1 cellular context compared by ENCODE assay signal in genomic region chr6:43509984-43510826, GRCh38.
TF ChIP-seq lines count a peak whose summit lies in the region.

Gene LRRC73 (minus strand): TSS chr6:43510346. CDS start chr6:43509785, 561 bp downstream.

TF ChIP-seq in K562, 482 proteins besides CTCF, POLR2A, EP300 and RAD21 (continued from another document and continues in another):
- TF ChIP-seq CUX1 (CRISPR knock-in tag; IDR thresholded peaks at IDR 0.05) (no peak), ZNF511 (CRISPR knock-in tag; IDR thresholded peaks at IDR 0.05) (peak; percentile 33; the same call in 1 of the 2 replicates), CREB3 (tag; conservative IDR thresholded peaks at IDR 0.05; ENCODE audit: low read depth) (no peak), CREBBP (IDR thresholded peaks at IDR 0.05; ENCODE audit: low read depth, low read length) (no peak), MIER1 (IDR thresholded peaks at IDR 0.05; ENCODE audit: low read depth) (no peak), NCOR1 (IDR thresholded peaks at IDR 0.05) (no peak), ZNF212 (CRISPR knock-in tag; IDR thresholded peaks at IDR 0.05) (no peak), ZNF584 (CRISPR knock-in tag; IDR thresholded peaks at IDR 0.05; ENCODE audit: low read depth) (no peak), ZFPM2 (CRISPR knock-in tag; IDR thresholded peaks at IDR 0.05) (no peak), ZNF3 (CRISPR knock-in tag; IDR thresholded peaks at IDR 0.05) (no peak), MED1 (CRISPR knock-in tag; IDR thresholded peaks at IDR 0.05; ENCODE audit: borderline replicate concordance) (no peak), CREB5 (CRISPR knock-in tag; IDR thresholded peaks at IDR 0.05) (no peak), ZNF785 (CRISPR knock-in tag; IDR thresholded peaks at IDR 0.05) (no peak), NCOA1 (IDR thresholded peaks at IDR 0.05; ENCODE audit: low read depth) (no peak), FOS (IDR thresholded peaks at IDR 0.05; ENCODE audit: extremely low read depth, insufficient read length) (no peak), TFAP4 (CRISPR knock-in tag; IDR thresholded peaks at IDR 0.05; ENCODE audit: borderline replicate concordance) (peak; percentile 35; the same call in 1 of the 2 replicates), GTF2F1 (IDR thresholded peaks at IDR 0.05; ENCODE audit: low read depth, low read length) (no peak), ZFP1 (CRISPR knock-in tag; IDR thresholded peaks at IDR 0.05) (no peak), HDGF (IDR thresholded peaks at IDR 0.05) (no peak), ZNF12 (CRISPR knock-in tag; IDR thresholded peaks at IDR 0.05) (no peak), CBFA2T3 (IDR thresholded peaks at IDR 0.05) (no peak), E2F3 (CRISPR knock-in tag; IDR thresholded peaks at IDR 0.05) (no peak), ZNF140 (CRISPR knock-in tag; IDR thresholded peaks at IDR 0.05) (no peak), HMGXB4 (CRISPR knock-in tag; IDR thresholded peaks at IDR 0.05) (no peak), ZNF274 (IDR thresholded peaks at IDR 0.05; ENCODE audit: borderline replicate concordance, low read depth, low read length) (no peak), RUNX1 (IDR thresholded peaks at IDR 0.05; ENCODE audit: low read depth) (no peak), ZNF561 (CRISPR knock-in tag; conservative IDR thresholded peaks at IDR 0.05) (no peak), REST (CRISPR knock-in tag; IDR thresholded peaks at IDR 0.05; ENCODE audit: low read depth) (peak; percentile 59; the same call in 1 of the 2 replicates), HDAC6 (IDR thresholded peaks at IDR 0.05; ENCODE audit: low read depth, low read length) (no peak), ZNF77 (CRISPR knock-in tag; IDR thresholded peaks at IDR 0.05) (no peak), RFX5 (IDR thresholded peaks at IDR 0.05; ENCODE audit: low read depth, low read length) (peak; percentile 92), TCF7 (IDR thresholded peaks at IDR 0.05; ENCODE audit: borderline replicate concordance) (no peak), CLOCK (CRISPR knock-in tag; IDR thresholded peaks at IDR 0.05; ENCODE audit: borderline replicate concordance) (no peak), IRF2 (CRISPR knock-in tag; IDR thresholded peaks at IDR 0.05) (no peak), HMG20B (CRISPR knock-in tag; IDR thresholded peaks at IDR 0.05) (no peak), ESRRB (CRISPR knock-in tag; IDR thresholded peaks at IDR 0.05; ENCODE audit: borderline replicate concordance) (no peak), CHCHD3 (CRISPR knock-in tag; IDR thresholded peaks at IDR 0.05) (peak; percentile 74; the same call in 1 of the 2 replicates)
- TF ChIP-seq, protein P1, sequence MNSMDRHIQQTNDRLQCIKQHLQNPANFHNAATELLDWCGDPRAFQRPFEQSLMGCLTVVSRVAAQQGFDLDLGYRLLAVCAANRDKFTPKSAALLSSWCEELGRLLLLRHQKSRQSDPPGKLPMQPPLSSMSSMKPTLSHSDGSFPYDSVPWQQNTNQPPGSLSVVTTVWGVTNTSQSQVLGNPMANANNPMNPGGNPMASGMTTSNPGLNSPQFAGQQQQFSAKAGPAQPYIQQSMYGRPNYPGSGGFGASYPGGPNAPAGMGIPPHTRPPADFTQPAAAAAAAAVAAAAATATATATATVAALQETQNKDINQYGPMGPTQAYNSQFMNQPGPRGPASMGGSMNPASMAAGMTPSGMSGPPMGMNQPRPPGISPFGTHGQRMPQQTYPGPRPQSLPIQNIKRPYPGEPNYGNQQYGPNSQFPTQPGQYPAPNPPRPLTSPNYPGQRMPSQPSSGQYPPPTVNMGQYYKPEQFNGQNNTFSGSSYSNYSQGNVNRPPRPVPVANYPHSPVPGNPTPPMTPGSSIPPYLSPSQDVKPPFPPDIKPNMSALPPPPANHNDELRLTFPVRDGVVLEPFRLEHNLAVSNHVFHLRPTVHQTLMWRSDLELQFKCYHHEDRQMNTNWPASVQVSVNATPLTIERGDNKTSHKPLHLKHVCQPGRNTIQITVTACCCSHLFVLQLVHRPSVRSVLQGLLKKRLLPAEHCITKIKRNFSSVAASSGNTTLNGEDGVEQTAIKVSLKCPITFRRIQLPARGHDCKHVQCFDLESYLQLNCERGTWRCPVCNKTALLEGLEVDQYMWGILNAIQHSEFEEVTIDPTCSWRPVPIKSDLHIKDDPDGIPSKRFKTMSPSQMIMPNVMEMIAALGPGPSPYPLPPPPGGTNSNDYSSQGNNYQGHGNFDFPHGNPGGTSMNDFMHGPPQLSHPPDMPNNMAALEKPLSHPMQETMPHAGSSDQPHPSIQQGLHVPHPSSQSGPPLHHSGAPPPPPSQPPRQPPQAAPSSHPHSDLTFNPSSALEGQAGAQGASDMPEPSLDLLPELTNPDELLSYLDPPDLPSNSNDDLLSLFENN (IDR thresholded peaks at IDR 0.05; ENCODE audit: low read depth in 2 of 2, low read length in 2 of 2) = no peak
- TF ChIP-seq, protein P2, sequence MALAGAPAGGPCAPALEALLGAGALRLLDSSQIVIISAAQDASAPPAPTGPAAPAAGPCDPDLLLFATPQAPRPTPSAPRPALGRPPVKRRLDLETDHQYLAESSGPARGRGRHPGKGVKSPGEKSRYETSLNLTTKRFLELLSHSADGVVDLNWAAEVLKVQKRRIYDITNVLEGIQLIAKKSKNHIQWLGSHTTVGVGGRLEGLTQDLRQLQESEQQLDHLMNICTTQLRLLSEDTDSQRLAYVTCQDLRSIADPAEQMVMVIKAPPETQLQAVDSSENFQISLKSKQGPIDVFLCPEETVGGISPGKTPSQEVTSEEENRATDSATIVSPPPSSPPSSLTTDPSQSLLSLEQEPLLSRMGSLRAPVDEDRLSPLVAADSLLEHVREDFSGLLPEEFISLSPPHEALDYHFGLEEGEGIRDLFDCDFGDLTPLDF (CRISPR knock-in tag; IDR thresholded peaks at IDR 0.05) = no peak
